1 cellular context compared by ENCODE assay signal in the genomic region with DNA sequence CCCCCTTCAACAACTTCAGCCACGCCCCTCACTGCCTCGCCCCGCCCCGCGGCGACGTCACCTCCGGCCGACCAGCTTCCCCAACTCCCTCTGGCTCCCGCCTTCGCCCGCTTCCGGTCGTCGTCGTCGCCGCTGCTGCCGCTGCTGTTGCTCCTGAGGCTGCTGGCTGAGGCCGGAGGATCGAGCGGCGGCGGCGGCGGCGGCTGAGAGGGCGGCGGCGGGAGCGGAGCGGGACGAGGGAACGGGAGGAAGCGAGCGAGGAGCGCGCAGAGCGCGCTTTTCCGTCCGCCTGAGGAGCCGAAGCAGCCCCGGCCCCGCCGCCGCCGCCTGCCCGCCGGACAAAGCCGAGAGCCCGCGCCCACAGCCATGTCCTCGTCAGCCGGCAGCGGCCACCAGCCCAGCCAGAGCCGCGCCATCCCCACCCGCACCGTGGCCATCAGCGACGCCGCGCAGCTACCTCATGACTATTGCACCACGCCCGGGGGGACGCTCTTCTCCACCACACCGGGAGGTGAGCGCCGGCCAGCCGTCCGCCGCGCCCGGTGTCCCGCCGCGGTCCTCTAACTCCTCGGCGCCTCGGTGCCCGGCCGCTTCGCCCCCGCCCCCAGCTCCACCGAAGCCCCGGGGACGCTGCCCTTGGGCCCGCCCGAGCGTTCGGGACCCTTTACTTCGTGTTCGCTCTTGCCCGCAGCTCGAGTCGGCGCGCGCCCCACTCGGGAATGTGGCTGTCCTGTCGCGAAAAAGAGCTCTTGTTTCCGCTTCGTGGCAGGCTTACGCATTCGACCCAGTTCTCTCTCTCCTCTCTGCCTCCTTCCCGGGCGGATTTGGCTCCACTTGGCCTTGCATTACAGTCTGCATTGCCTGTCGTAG.
A peak's percentile ranks its signal among the peaks of the same experiment; 100 is the strongest.
TF ChIP-seq lines count a peak whose summit lies in the region.

A gene with protein sequence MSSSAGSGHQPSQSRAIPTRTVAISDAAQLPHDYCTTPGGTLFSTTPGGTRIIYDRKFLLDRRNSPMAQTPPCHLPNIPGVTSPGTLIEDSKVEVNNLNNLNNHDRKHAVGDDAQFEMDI (plus strand): TSS at position 110 of the 870 bp plus-strand sequence. CDS start 257 bp downstream, at position 367.

TF ChIP-seq in H1, 55 proteins besides CTCF, POLR2A, EP300 and RAD21:
- TF ChIP-seq POLR2AphosphoS5 (IDR thresholded peaks at IDR 0.05; ENCODE audit: low read depth, low read length), result peak; percentile 90
- TF ChIP-seq EZH2 (IDR thresholded peaks at IDR 0.05; ENCODE audit: low read depth, low read length, severe bottlenecking), result no peak
- TF ChIP-seq EGR1 (IDR thresholded peaks at IDR 0.05; ENCODE audit: borderline replicate concordance, low read depth, low read length), result no peak
- TF ChIP-seq GABPA (IDR thresholded peaks at IDR 0.05; ENCODE audit: borderline replicate concordance, insufficient read depth, low read length), result peak; percentile 81; the same call in 1 of the 2 replicates
- TF ChIP-seq ZNF274 (IDR thresholded peaks at IDR 0.05; ENCODE audit: borderline replicate concordance, extremely low read depth, low read length), result no peak
- peak in 1 of 2 experiments; percentile 44; a peak in 1 of 4 replicates for TF ChIP-seq SIN3A (conservative IDR thresholded peaks at IDR 0.05 in 1 of 2, IDR thresholded peaks at IDR 0.05 in 1 of 2; ENCODE audit: low read depth in 1 of 2, low read length in 2 of 2)
- TF ChIP-seq TAF7 (optimal IDR thresholded peaks at IDR 0.05; ENCODE audit: borderline replicate concordance, low read depth, low read length), result peak; percentile 88
- TF ChIP-seq MAX (IDR thresholded peaks at IDR 0.05), result peak; percentile 88
- TF ChIP-seq CHD2 (IDR thresholded peaks at IDR 0.05; ENCODE audit: low read length), result no peak; the same call in 1 of the 2 replicates
- peak in 1 of 2 experiments; percentile 57; a peak in 1 of 4 replicates for TF ChIP-seq HDAC2 (IDR thresholded peaks at IDR 0.05; ENCODE audit: borderline replicate concordance in 1 of 2, low read depth in 2 of 2, low read length in 2 of 2)
- TF ChIP-seq KDM4A (IDR thresholded peaks at IDR 0.05; ENCODE audit: low read depth, low read length, severe bottlenecking), result peak; percentile 85
- peak; percentile 76 for TF ChIP-seq PHF8 (conservative IDR thresholded peaks at IDR 0.05; ENCODE audit: low read depth, low read length)
- peak; percentile 98 for TF ChIP-seq E2F6 (IDR thresholded peaks at IDR 0.05)
- peak; percentile 95 for TF ChIP-seq TAF1 (IDR thresholded peaks at IDR 0.05; ENCODE audit: low read depth, low read length)
- peak; percentile 90 for TF ChIP-seq TBP (IDR thresholded peaks at IDR 0.05; ENCODE audit: low read depth, low read length)
- peak; percentile 92 for TF ChIP-seq CREB1 (IDR thresholded peaks at IDR 0.05)
- peak; percentile 90 for TF ChIP-seq ASH2L (IDR thresholded peaks at IDR 0.05; ENCODE audit: low read length)
- peak; percentile 32; the same call in 1 of the 2 replicates for TF ChIP-seq RBBP5 (IDR thresholded peaks at IDR 0.05; ENCODE audit: borderline replicate concordance, low read depth, low read length)
- no peak for TF ChIP-seq YY1 (IDR thresholded peaks at IDR 0.05; ENCODE audit: low read depth, low read length)
